11 cellular contexts compared by ENCODE assay signal in genomic region chr9:71758785-71759184, GRCh38. TPM values are rescaled to one million over a fixed set of nuclear protein-coding genes. Genes with fewer than 3 reads are reported as not detected.
DNase-seq lines count a peak whose midpoint lies in the region; TF ChIP-seq lines count a peak whose summit lies in the region.
"Had no signal": no experiment of that assay in that cellular context is flagged by ENCODE, and none has a peak within 500 bp of the region (broad histone marks: within the 10 kb centered on the region; RNA-seq: fewer than 3 reads in every experiment).

No MANE protein-coding gene starts in this region.

- H3K27ac Mint-ChIP-seq in activated CD4-positive, alpha-beta memory T cell treated with anti-CD3 and anti-CD28 coated beads, Interleukin-2, amount 10 ng/mL, durations not matched to agents 7 days and 5 days: peak overlapping the region; percentile 30
- H3K27ac Mint-ChIP-seq in activated CD4-positive, alpha-beta memory T cell treated with anti-CD3 and anti-CD28 coated beads for 36 hours: no peak overlapping the region

- CTCF ChIA-PET in activated CD4-positive, alpha-beta memory T cell treated with anti-CD3 and anti-CD28 coated beads, Interleukin-2, amount 10 ng/mL, durations not matched to agents 7 days and 5 days (lab: Charles Lee): no interaction called here
- CTCF ChIA-PET in activated CD4-positive, alpha-beta memory T cell treated with anti-CD3 and anti-CD28 coated beads for 36 hours (lab: Charles Lee): no interaction called here

- H3K4me1 ChIP-seq in tibial artery: peaks cover 0 to 21% (median 9%) of the 10 kb centered on the region in 4 donors

- H3K4me1 Mint-ChIP-seq in activated CD4-positive, alpha-beta memory T cell treated with anti-CD3 and anti-CD28 coated beads, Interleukin-2, amount 10 ng/mL, durations not matched to agents 7 days and 5 days: peaks cover 77% of the 10 kb centered on the region
- peaks cover 78% of the 10 kb centered on the region for H3K4me1 Mint-ChIP-seq in activated CD4-positive, alpha-beta memory T cell treated with anti-CD3 and anti-CD28 coated beads for 36 hours (ENCODE audit: low read depth)

- TF ChIP-seq POLR2A in erythroblast (IDR thresholded peaks at IDR 0.05; ENCODE audit: low read length): no peak

- H3K36me3 ChIP-seq in tibial artery: no peaks in the 10 kb centered on the region

- no peak overlapping the region for H3K27ac ChIP-seq in tibial artery

- no peak overlapping the region for H3K4me3 Mint-ChIP-seq in activated CD4-positive, alpha-beta memory T cell treated with anti-CD3 and anti-CD28 coated beads, Interleukin-2, amount 10 ng/mL, durations not matched to agents 7 days and 5 days
- no peak overlapping the region for H3K4me3 Mint-ChIP-seq in activated CD4-positive, alpha-beta memory T cell treated with anti-CD3 and anti-CD28 coated beads for 36 hours

- POLR2A ChIA-PET in activated CD4-positive, alpha-beta memory T cell treated with anti-CD3 and anti-CD28 coated beads, Interleukin-2, amount 10 ng/mL, durations not matched to agents 7 days and 5 days (lab: Charles Lee): interaction anchor here (0.9 to 1.2 kb wide), 2 partner anchors 9 to 74 kb away, joined by 3 to 5 read pairs; partner anchors contain the start of gene CEMIP2
- POLR2A ChIA-PET in activated CD4-positive, alpha-beta memory T cell treated with anti-CD3 and anti-CD28 coated beads for 36 hours (lab: Charles Lee): no interaction called here

- H3K27me3 Mint-ChIP-seq in activated CD4-positive, alpha-beta memory T cell treated with anti-CD3 and anti-CD28 coated beads, Interleukin-2, amount 10 ng/mL, durations not matched to agents 7 days and 5 days: no peaks in the 10 kb centered on the region
- H3K27me3 Mint-ChIP-seq in activated CD4-positive, alpha-beta memory T cell treated with anti-CD3 and anti-CD28 coated beads for 36 hours: no peaks in the 10 kb centered on the region

- no peaks in the 10 kb centered on the region for H3K9me3 ChIP-seq in tibial artery

- H3K27me3 ChIP-seq in tibial artery: no peaks in the 10 kb centered on the region

- DNase-seq in activated CD4-positive, alpha-beta memory T cell treated with anti-CD3 and anti-CD28 coated beads, Interleukin-2, amount 10 ng/mL, durations not matched to agents 7 days and 5 days: no peak
- DNase-seq in activated CD4-positive, alpha-beta memory T cell treated with anti-CD3 and anti-CD28 coated beads for 36 hours: no peak
- DNase-seq in NCI-H510A (lab: John Stamatoyannopoulos, UW) (peak; percentile 16), erythroblast (lab: John Stamatoyannopoulos, UW) (peak; percentile 37 to 54), retinal pigment epithelial cell (ENCODE audit: low read depth) (peak; percentile 47), medulla oblongata (ENCODE audit: extremely low spot score) (no peak), tibial artery (no peak)
- no peak for DNase-seq in central memory CD4-positive, alpha-beta T cell
- DNase-seq: activated CD4-positive, alpha-beta T cell treated with anti-CD3 and anti-CD28 coated beads for 48 hours; effector CD4-positive, alpha-beta T cell; Karpas-422 had no signal

- intact Hi-C loops in activated CD4-positive, alpha-beta memory T cell treated with anti-CD3 and anti-CD28 coated beads for 36 hours (cut with micrococcal nuclease): no loop called here
- intact Hi-C loops in tibial artery (cut with DNase I; ENCODE audit: low total_unique reads): no loop called here

- peaks cover 59% of the 10 kb centered on the region for H3K36me3 Mint-ChIP-seq in activated CD4-positive, alpha-beta memory T cell treated with anti-CD3 and anti-CD28 coated beads, Interleukin-2, amount 10 ng/mL, durations not matched to agents 7 days and 5 days (ENCODE audit: low read depth)
- peaks cover 13% of the 10 kb centered on the region for H3K36me3 Mint-ChIP-seq in activated CD4-positive, alpha-beta memory T cell treated with anti-CD3 and anti-CD28 coated beads for 36 hours

- no peaks in the 10 kb centered on the region for H3K9me3 Mint-ChIP-seq in activated CD4-positive, alpha-beta memory T cell treated with anti-CD3 and anti-CD28 coated beads, Interleukin-2, amount 10 ng/mL, durations not matched to agents 7 days and 5 days
- H3K9me3 Mint-ChIP-seq in activated CD4-positive, alpha-beta memory T cell treated with anti-CD3 and anti-CD28 coated beads for 36 hours: no peaks in the 10 kb centered on the region

- TF ChIP-seq CTCF in retinal pigment epithelial cell (conservative IDR thresholded peaks at IDR 0.05; ENCODE audit: low read depth, low read length) (no peak), tibial artery (IDR thresholded peaks at IDR 0.05) (no peak)

- H3K4me3 ChIP-seq in retinal pigment epithelial cell (ENCODE audit: low read length) (no peak overlapping the region), tibial artery (no peak overlapping the region)

RNA-seq across cellular contexts. Expression of gene CEMIP2, which starts 9.5 kb away (rescaled TPM):
- total RNA-seq in activated CD4-positive, alpha-beta memory T cell treated with anti-CD3 and anti-CD28 coated beads, Interleukin-2, amount 10 ng/mL, durations not matched to agents 7 days and 5 days: 100 to 1,000 TPM; 137 to 140 TPM
- total RNA-seq in activated CD4-positive, alpha-beta memory T cell treated with anti-CD3 and anti-CD28 coated beads for 36 hours: 10 to 100 TPM; 56.5 to 70.1 TPM

Comparison
In these comparisons a context has a peak if more than half of its experiments do, and no peak if none do; other contexts are left out.
1. DNase-seq: peak in NCI-H510A (single experiment), erythroblast (2 of 2) and retinal pigment epithelial cell (single experiment); none in activated CD4-positive, alpha-beta memory T cell treated with anti-CD3 and anti-CD28 coated beads, Interleukin-2, amount 10 ng/mL, durations not matched to agents 7 days and 5 days (single experiment), activated CD4-positive, alpha-beta memory T cell treated with anti-CD3 and anti-CD28 coated beads for 36 hours (single experiment), medulla oblongata (single experiment), central memory CD4-positive, alpha-beta T cell (single experiment) and tibial artery (0 of 2).